In the genomic region with DNA sequence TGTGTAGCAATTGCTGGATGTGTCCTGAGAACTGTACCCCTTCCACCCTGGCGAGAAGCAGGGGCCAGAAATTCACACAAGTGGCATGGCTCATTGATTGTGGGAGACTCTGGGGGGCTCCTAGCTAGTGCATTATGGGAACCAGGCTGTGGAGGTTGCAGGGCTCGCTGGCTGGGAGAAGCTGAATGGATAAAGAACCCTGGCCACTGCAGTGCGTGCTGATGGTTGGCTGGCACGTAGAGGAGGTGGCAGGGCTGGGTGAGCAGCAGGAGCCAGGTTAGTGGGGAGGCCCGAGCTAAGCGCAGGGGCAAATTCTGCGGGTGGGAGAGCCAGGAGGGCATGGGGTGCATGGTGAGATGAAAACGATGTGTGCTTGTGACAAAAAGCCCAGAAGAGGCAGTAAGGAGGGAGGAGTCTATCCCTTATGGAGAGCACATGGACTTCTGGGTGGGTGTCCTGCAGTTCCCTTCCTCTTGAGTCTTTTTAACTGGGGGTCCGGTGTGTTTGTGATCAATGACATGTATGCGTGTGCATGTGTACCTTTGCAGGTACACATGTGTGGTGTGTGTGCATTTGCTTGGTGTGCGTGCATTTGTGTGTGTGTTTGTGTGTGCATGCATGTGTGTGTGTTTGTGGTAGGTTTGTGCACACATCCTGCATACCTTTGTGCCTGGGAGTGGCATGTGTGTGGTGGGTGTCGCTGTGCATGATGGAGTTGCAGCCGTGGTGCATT, we compare ENCODE assay signal across 2 cellular contexts.
A peak's percentile ranks its signal among the peaks of the same experiment; 100 is the strongest.
TF ChIP-seq lines count a peak whose summit lies in the region.

No MANE protein-coding gene starts in this region.

TF ChIP-seq in HEK293, 187 proteins besides CTCF, POLR2A, EP300 and RAD21 (continues in another document):
- TF ChIP-seq SP7 (tag by site-specific recombination; IDR thresholded peaks at IDR 0.05) (no peak), ZNF121 (tag by site-specific recombination; IDR thresholded peaks at IDR 0.05) (no peak), GLI2 (tag by site-specific recombination; IDR thresholded peaks at IDR 0.05; ENCODE audit: borderline replicate concordance, low read depth) (no peak), ZNF404 (tag by site-specific recombination; IDR thresholded peaks at IDR 0.05) (no peak), OSR2 (tag by site-specific recombination; IDR thresholded peaks at IDR 0.05) (no peak), IKZF3 (tag by site-specific recombination; IDR thresholded peaks at IDR 0.05) (no peak), ZNF658 (tag by site-specific recombination; IDR thresholded peaks at IDR 0.05) (no peak), ZBTB48 (tag by site-specific recombination; IDR thresholded peaks at IDR 0.05) (peak; percentile 13; the same call in 1 of the 2 replicates), ZNF670 (tag by site-specific recombination; IDR thresholded peaks at IDR 0.05; ENCODE audit: low read depth) (no peak), ZNF274 (IDR thresholded peaks at IDR 0.05; ENCODE audit: low read length) (no peak), ZNF274 (tag by site-specific recombination; IDR thresholded peaks at IDR 0.05; ENCODE audit: borderline replicate concordance) (no peak), ZNF791 (tag by site-specific recombination; IDR thresholded peaks at IDR 0.05) (no peak), HOXC10 (CRISPR knock-in tag; IDR thresholded peaks at IDR 0.05) (no peak), EGR2 (tag by site-specific recombination; IDR thresholded peaks at IDR 0.05; ENCODE audit: low read depth) (no peak), ZFP37 (tag by site-specific recombination; IDR thresholded peaks at IDR 0.05) (no peak)
- TF ChIP-seq, protein P1, sequence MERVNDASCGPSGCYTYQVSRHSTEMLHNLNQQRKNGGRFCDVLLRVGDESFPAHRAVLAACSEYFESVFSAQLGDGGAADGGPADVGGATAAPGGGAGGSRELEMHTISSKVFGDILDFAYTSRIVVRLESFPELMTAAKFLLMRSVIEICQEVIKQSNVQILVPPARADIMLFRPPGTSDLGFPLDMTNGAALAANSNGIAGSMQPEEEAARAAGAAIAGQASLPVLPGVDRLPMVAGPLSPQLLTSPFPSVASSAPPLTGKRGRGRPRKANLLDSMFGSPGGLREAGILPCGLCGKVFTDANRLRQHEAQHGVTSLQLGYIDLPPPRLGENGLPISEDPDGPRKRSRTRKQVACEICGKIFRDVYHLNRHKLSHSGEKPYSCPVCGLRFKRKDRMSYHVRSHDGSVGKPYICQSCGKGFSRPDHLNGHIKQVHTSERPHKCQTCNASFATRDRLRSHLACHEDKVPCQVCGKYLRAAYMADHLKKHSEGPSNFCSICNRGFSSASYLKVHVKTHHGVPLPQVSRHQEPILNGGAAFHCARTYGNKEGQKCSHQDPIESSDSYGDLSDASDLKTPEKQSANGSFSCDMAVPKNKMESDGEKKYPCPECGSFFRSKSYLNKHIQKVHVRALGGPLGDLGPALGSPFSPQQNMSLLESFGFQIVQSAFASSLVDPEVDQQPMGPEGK (tag by site-specific recombination; IDR thresholded peaks at IDR 0.05) = no peak
- TF ChIP-seq, protein P2, sequence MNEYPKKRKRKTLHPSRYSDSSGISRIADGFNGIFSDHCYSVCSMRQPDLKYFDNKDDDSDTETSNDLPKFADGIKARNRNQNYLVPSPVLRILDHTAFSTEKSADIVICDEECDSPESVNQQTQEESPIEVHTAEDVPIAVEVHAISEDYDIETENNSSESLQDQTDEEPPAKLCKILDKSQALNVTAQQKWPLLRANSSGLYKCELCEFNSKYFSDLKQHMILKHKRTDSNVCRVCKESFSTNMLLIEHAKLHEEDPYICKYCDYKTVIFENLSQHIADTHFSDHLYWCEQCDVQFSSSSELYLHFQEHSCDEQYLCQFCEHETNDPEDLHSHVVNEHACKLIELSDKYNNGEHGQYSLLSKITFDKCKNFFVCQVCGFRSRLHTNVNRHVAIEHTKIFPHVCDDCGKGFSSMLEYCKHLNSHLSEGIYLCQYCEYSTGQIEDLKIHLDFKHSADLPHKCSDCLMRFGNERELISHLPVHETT (tag by site-specific recombination; IDR thresholded peaks at IDR 0.05) = no peak
- TF ChIP-seq, protein P3, sequence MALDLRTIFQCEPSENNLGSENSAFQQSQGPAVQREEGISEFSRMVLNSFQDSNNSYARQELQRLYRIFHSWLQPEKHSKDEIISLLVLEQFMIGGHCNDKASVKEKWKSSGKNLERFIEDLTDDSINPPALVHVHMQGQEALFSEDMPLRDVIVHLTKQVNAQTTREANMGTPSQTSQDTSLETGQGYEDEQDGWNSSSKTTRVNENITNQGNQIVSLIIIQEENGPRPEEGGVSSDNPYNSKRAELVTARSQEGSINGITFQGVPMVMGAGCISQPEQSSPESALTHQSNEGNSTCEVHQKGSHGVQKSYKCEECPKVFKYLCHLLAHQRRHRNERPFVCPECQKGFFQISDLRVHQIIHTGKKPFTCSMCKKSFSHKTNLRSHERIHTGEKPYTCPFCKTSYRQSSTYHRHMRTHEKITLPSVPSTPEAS (tag by site-specific recombination; IDR thresholded peaks at IDR 0.05) = peak; percentile 84
- TF ChIP-seq, protein P4, sequence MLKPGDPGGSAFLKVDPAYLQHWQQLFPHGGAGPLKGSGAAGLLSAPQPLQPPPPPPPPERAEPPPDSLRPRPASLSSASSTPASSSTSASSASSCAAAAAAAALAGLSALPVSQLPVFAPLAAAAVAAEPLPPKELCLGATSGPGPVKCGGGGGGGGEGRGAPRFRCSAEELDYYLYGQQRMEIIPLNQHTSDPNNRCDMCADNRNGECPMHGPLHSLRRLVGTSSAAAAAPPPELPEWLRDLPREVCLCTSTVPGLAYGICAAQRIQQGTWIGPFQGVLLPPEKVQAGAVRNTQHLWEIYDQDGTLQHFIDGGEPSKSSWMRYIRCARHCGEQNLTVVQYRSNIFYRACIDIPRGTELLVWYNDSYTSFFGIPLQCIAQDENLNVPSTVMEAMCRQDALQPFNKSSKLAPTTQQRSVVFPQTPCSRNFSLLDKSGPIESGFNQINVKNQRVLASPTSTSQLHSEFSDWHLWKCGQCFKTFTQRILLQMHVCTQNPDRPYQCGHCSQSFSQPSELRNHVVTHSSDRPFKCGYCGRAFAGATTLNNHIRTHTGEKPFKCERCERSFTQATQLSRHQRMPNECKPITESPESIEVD (tag by site-specific recombination; IDR thresholded peaks at IDR 0.05) = no peak
- TF ChIP-seq, protein P5, sequence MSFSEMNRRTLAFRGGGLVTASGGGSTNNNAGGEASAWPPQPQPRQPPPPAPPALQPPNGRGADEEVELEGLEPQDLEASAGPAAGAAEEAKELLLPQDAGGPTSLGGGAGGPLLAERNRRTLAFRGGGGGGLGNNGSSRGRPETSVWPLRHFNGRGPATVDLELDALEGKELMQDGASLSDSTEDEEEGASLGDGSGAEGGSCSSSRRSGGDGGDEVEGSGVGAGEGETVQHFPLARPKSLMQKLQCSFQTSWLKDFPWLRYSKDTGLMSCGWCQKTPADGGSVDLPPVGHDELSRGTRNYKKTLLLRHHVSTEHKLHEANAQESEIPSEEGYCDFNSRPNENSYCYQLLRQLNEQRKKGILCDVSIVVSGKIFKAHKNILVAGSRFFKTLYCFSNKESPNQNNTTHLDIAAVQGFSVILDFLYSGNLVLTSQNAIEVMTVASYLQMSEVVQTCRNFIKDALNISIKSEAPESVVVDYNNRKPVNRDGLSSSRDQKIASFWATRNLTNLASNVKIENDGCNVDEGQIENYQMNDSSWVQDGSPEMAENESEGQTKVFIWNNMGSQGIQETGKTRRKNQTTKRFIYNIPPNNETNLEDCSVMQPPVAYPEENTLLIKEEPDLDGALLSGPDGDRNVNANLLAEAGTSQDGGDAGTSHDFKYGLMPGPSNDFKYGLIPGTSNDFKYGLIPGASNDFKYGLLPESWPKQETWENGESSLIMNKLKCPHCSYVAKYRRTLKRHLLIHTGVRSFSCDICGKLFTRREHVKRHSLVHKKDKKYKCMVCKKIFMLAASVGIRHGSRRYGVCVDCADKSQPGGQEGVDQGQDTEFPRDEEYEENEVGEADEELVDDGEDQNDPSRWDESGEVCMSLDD (tag by site-specific recombination; IDR thresholded peaks at IDR 0.05) = peak; percentile 35; the same call in 1 of the 2 replicates

TF ChIP-seq in K562, 482 proteins besides CTCF, POLR2A, EP300 and RAD21:
- 0 out of 2 replicates have a peak, but pooled peaks have one; percentile 45 for TF ChIP-seq HLTF (IDR thresholded peaks at IDR 0.05)
- no peak for TF ChIP-seq ZNF316 (IDR thresholded peaks at IDR 0.05)
- TF ChIP-seq, protein P6, sequence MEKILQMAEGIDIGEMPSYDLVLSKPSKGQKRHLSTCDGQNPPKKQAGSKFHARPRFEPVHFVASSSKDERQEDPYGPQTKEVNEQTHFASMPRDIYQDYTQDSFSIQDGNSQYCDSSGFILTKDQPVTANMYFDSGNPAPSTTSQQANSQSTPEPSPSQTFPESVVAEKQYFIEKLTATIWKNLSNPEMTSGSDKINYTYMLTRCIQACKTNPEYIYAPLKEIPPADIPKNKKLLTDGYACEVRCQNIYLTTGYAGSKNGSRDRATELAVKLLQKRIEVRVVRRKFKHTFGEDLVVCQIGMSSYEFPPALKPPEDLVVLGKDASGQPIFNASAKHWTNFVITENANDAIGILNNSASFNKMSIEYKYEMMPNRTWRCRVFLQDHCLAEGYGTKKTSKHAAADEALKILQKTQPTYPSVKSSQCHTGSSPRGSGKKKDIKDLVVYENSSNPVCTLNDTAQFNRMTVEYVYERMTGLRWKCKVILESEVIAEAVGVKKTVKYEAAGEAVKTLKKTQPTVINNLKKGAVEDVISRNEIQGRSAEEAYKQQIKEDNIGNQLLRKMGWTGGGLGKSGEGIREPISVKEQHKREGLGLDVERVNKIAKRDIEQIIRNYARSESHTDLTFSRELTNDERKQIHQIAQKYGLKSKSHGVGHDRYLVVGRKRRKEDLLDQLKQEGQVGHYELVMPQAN (IDR thresholded peaks at IDR 0.05; ENCODE audit: borderline replicate concordance) = 0 out of 2 replicates have a peak, but pooled peaks have one; percentile 21
- TF ChIP-seq, protein P7, sequence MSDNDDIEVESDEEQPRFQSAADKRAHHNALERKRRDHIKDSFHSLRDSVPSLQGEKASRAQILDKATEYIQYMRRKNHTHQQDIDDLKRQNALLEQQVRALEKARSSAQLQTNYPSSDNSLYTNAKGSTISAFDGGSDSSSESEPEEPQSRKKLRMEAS (CRISPR knock-in tag; IDR thresholded peaks at IDR 0.05) = 0 out of 2 replicates have a peak, but pooled peaks have one; percentile 38
- no peak for TF ChIP-seq YBX1 (IDR thresholded peaks at IDR 0.05)
- TF ChIP-seq POLR2B (IDR thresholded peaks at IDR 0.05; ENCODE audit: low read depth, partially characterized antibody) = peak; percentile 31
- TF ChIP-seq ZNF253 (CRISPR knock-in tag; conservative IDR thresholded peaks at IDR 0.05) = no peak
- TF ChIP-seq KDM1A (IDR thresholded peaks at IDR 0.05) = peak in 1 of 2 experiments; percentile 73; a peak in 1 of 4 replicates
- TF ChIP-seq ZKSCAN3 (CRISPR knock-in tag; IDR thresholded peaks at IDR 0.05) = no peak
- peak; percentile 36 for TF ChIP-seq KDM5B (IDR thresholded peaks at IDR 0.05; ENCODE audit: insufficient replicate concordance, low read depth, low read length)
